Comparison of ENCODE assay signal across 1 cellular context in genomic region chr15:42207674-42208579, GRCh38.
TF ChIP-seq lines count a peak whose summit lies in the region.

VPS39 (minus strand) TSS chr15:42208304; CDS start chr15:42208153, 151 bp downstream.

TF ChIP-seq in HepG2, 621 proteins besides CTCF, POLR2A, EP300 and RAD21 (continued from another document and continues in another):
- no peak for TF ChIP-seq NPAS2 (CRISPR knock-in tag; IDR thresholded peaks at IDR 0.05; ENCODE audit: borderline replicate concordance)
- TF ChIP-seq GMEB2 (CRISPR knock-in tag; IDR thresholded peaks at IDR 0.05; ENCODE audit: low read depth), result no peak
- TF ChIP-seq IRF2 (CRISPR knock-in tag; IDR thresholded peaks at IDR 0.05), result peak; percentile 34; the same call in 1 of the 2 replicates
- peak; percentile 57; the same call in 1 of the 2 replicates for TF ChIP-seq CBFB (CRISPR knock-in tag; IDR thresholded peaks at IDR 0.05)
- peak; percentile 46; the same call in 1 of the 2 replicates for TF ChIP-seq ATF3 (CRISPR knock-in tag; IDR thresholded peaks at IDR 0.05)
- peak; percentile 76 for TF ChIP-seq ZNF781 (CRISPR knock-in tag; IDR thresholded peaks at IDR 0.05; ENCODE audit: borderline replicate concordance, not compliant biosample characterization)
- TF ChIP-seq HOXA3 (CRISPR knock-in tag; IDR thresholded peaks at IDR 0.05), result peak; percentile 55; the same call in 1 of the 2 replicates
- no peak for TF ChIP-seq MLX (CRISPR knock-in tag; IDR thresholded peaks at IDR 0.05)
- no peak for TF ChIP-seq ZFP36L2 (CRISPR knock-in tag; IDR thresholded peaks at IDR 0.05)
- TF ChIP-seq KLF9 (CRISPR knock-in tag; IDR thresholded peaks at IDR 0.05; ENCODE audit: low read depth), result no peak
- no peak for TF ChIP-seq HDAC6 (IDR thresholded peaks at IDR 0.05; ENCODE audit: low read depth, low read length)
- TF ChIP-seq ZNF333 (CRISPR knock-in tag; IDR thresholded peaks at IDR 0.05; ENCODE audit: borderline replicate concordance), result peak; percentile 86
- peak; percentile 81; the same call in 1 of the 2 replicates for TF ChIP-seq SNAPC4 (CRISPR knock-in tag; IDR thresholded peaks at IDR 0.05)
- TF ChIP-seq MIER3 (CRISPR knock-in tag; IDR thresholded peaks at IDR 0.05; ENCODE audit: borderline replicate concordance), result no peak
- TF ChIP-seq ZNF788 (CRISPR knock-in tag; IDR thresholded peaks at IDR 0.05; ENCODE audit: borderline replicate concordance), result peak; percentile 68; the same call in 1 of the 2 replicates
- TF ChIP-seq ZFP36 (IDR thresholded peaks at IDR 0.05; ENCODE audit: borderline replicate concordance, low read depth, low read length, partially characterized antibody), result no peak
- peak; percentile 51; the same call in 1 of the 2 replicates for TF ChIP-seq ZNF563 (CRISPR knock-in tag; IDR thresholded peaks at IDR 0.05)
- peak; percentile 57; the same call in 1 of the 2 replicates for TF ChIP-seq HES4 (CRISPR knock-in tag; IDR thresholded peaks at IDR 0.05; ENCODE audit: borderline replicate concordance)
- TF ChIP-seq ZBTB46 (CRISPR knock-in tag; IDR thresholded peaks at IDR 0.05; ENCODE audit: borderline replicate concordance), result no peak
- TF ChIP-seq ZFP36L1 (CRISPR knock-in tag; IDR thresholded peaks at IDR 0.05), result no peak
- TF ChIP-seq ZNF619 (CRISPR knock-in tag; IDR thresholded peaks at IDR 0.05), result no peak
- no peak for TF ChIP-seq ZMYM2 (CRISPR knock-in tag; IDR thresholded peaks at IDR 0.05)
- TF ChIP-seq MZF1 (CRISPR knock-in tag; IDR thresholded peaks at IDR 0.05; ENCODE audit: borderline replicate concordance), result no peak
- TF ChIP-seq ZNF232 (CRISPR knock-in tag; IDR thresholded peaks at IDR 0.05; ENCODE audit: borderline replicate concordance), result 0 out of 2 replicates have a peak, but pooled peaks have one; percentile 34
- no peak for TF ChIP-seq ETS1 (CRISPR knock-in tag; IDR thresholded peaks at IDR 0.05)
- TF ChIP-seq NFKB2 (CRISPR knock-in tag; IDR thresholded peaks at IDR 0.05; ENCODE audit: borderline replicate concordance), result peak; percentile 63; the same call in 1 of the 2 replicates
- TF ChIP-seq MAZ (IDR thresholded peaks at IDR 0.05; ENCODE audit: borderline replicate concordance, low read depth, low read length), result no peak
- TF ChIP-seq MAZ (CRISPR knock-in tag; IDR thresholded peaks at IDR 0.05; ENCODE audit: low read depth), result peak; percentile 76
- no peak for TF ChIP-seq JDP2 (CRISPR knock-in tag; IDR thresholded peaks at IDR 0.05; ENCODE audit: borderline replicate concordance)
- no peak for TF ChIP-seq MAFG (CRISPR knock-in tag; IDR thresholded peaks at IDR 0.05)
- no peak for TF ChIP-seq SSRP1 (CRISPR knock-in tag; IDR thresholded peaks at IDR 0.05)
- no peak; the same call in 1 of the 2 replicates for TF ChIP-seq MAX (IDR thresholded peaks at IDR 0.05)
- 0 out of 2 replicates have a peak, but pooled peaks have one; percentile 35 for TF ChIP-seq ZNF609 (CRISPR knock-in tag; IDR thresholded peaks at IDR 0.05; ENCODE audit: borderline replicate concordance)
- TF ChIP-seq DNMT1 (CRISPR knock-in tag; IDR thresholded peaks at IDR 0.05), result no peak
- TF ChIP-seq MLXIP (CRISPR knock-in tag; IDR thresholded peaks at IDR 0.05; ENCODE audit: borderline replicate concordance), result no peak
- no peak for TF ChIP-seq ZBTB20 (CRISPR knock-in tag; IDR thresholded peaks at IDR 0.05; ENCODE audit: borderline replicate concordance, low read depth)
- 0 out of 2 replicates have a peak, but pooled peaks have one; percentile 19 for TF ChIP-seq DR1 (CRISPR knock-in tag; IDR thresholded peaks at IDR 0.05)
- peak; percentile 70 for TF ChIP-seq XRCC5 (optimal IDR thresholded peaks at IDR 0.05; ENCODE audit: low read length)
- TF ChIP-seq TFE3 (CRISPR knock-in tag; IDR thresholded peaks at IDR 0.05), result no peak
- no peak for TF ChIP-seq NAIF1 (CRISPR knock-in tag; IDR thresholded peaks at IDR 0.05; ENCODE audit: borderline replicate concordance)
